14 cellular contexts compared by ENCODE assay signal in the genomic region with DNA sequence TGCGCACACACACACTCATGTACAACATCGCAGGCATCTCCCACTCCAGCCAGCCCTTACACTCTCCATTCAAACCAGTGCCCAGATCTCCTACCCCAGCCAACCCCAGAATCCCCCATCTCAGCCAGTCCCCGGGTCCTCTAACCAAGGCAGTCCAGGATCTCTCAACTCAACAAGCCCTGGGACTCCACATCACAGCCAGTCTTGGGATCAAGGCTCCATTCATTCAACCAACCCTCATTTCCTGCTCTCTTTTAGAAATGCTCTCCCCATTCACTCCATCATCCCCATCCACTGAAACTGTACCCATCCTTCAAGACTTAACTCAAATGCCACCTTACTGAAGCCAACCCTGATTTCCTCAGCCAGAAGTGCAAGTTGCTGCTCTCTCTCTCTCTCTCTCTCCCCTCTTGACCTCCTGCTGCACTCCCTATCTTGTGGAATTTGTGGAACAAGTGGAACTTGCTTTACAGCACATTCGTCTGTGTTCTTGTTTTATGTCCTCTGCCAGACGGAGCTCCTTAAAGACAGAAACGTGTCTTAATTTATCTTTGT. TPM values are rescaled to one million over a fixed set of nuclear protein-coding genes. Genes with fewer than 3 reads are reported as not detected.
DNase-seq lines count a peak whose midpoint lies in the region; ATAC-seq lines count a peak whose summit lies in the region.
"Had no signal": no experiment of that assay in that cellular context is flagged by ENCODE, and none has a peak within 500 bp of the region (broad histone marks: within the 10 kb centered on the region; RNA-seq: fewer than 3 reads in every experiment).

No MANE protein-coding gene starts in this region.

- peaks cover 4% of the 10 kb centered on the region for H3K4me1 ChIP-seq in mesendoderm (ENCODE audit: control insufficient read depth, low read depth, low read length)
- no peaks in the 10 kb centered on the region for H3K4me1 ChIP-seq in SJCRH30
- H3K4me1 ChIP-seq: BE2C had no signal

- H3K4me1 Mint-ChIP-seq in stimulated activated naive CD8-positive, alpha-beta T cell treated with anti-CD3 and anti-CD28 coated beads, Interleukin-15, Interleukin-2, amounts not matched to agents 100 ng/mL and 50 ng/mL, for 24 hours (ENCODE audit: low read depth), result peaks cover 3% of the 10 kb centered on the region
- H3K4me1 Mint-ChIP-seq in activated T-helper 17 cell treated with anti-CD3 and anti-CD28 coated beads, Interleukin-2, amount 50 U/mL, for 72 hours, result peaks cover 9% of the 10 kb centered on the region

- H3K36me3 ChIP-seq in mesendoderm (ENCODE audit: control insufficient read depth, insufficient read depth, low read length) (no peaks in the 10 kb centered on the region), SJCRH30 (no peaks in the 10 kb centered on the region)
- H3K36me3 ChIP-seq: BE2C, MG63, SJSA1 had no signal

- no peak overlapping the region for H2BK15ac ChIP-seq in mesendoderm (replicated peaks; ENCODE audit: low read depth)

- no peaks in the 10 kb centered on the region for H3K79me1 ChIP-seq in mesendoderm (ENCODE audit: low read length)

- no CpG with 5 or more reads among the region's 6 CpGs for WGBS in mesendoderm (ENCODE audit: extremely low coverage, insufficient coverage, low lambda C conversion rate)

- no peak for ATAC-seq in stimulated activated naive CD8-positive, alpha-beta T cell treated with anti-CD3 and anti-CD28 coated beads, Interleukin-15, Interleukin-2, amounts not matched to agents 100 U/mL and 50 U/mL, for 24 hours
- ATAC-seq in activated T-helper 17 cell treated with anti-CD3 and anti-CD28 coated beads, Interleukin-2, amount 50 U/mL, for 72 hours (replicated peaks), result no peak
- no peak for ATAC-seq in HG03135 (IDR thresholded peaks at IDR 0.05; ENCODE audit: unreplicated experiment)

- peak overlapping the region; percentile 25 for H3K56ac ChIP-seq in mesendoderm (ENCODE audit: low read length)

- no peak overlapping the region for H2BK120ac ChIP-seq in mesendoderm (ENCODE audit: low read depth, low read length)

- H3K27me3 Mint-ChIP-seq in stimulated activated naive CD8-positive, alpha-beta T cell treated with anti-CD3 and anti-CD28 coated beads, Interleukin-15, Interleukin-2, amounts not matched to agents 100 ng/mL and 50 ng/mL, for 24 hours, result peaks cover 58% of the 10 kb centered on the region
- H3K27me3 Mint-ChIP-seq in activated T-helper 17 cell treated with anti-CD3 and anti-CD28 coated beads, Interleukin-2, amount 50 U/mL, for 72 hours, result peaks cover 19% of the 10 kb centered on the region

- H2BK5ac ChIP-seq in mesendoderm (ENCODE audit: low read length), result no peak overlapping the region

- no peak overlapping the region for H3K18ac ChIP-seq in mesendoderm (ENCODE audit: low read length)

- no peak overlapping the region for H3K23ac ChIP-seq in mesendoderm (ENCODE audit: low read length)

- H3K27ac Mint-ChIP-seq in stimulated activated naive CD8-positive, alpha-beta T cell treated with anti-CD3 and anti-CD28 coated beads, Interleukin-15, Interleukin-2, amounts not matched to agents 100 ng/mL and 50 ng/mL, for 24 hours, result no peak overlapping the region
- H3K27ac Mint-ChIP-seq in activated T-helper 17 cell treated with anti-CD3 and anti-CD28 coated beads, Interleukin-2, amount 50 U/mL, for 72 hours, result no peak overlapping the region

- H3K79me2 ChIP-seq in mesendoderm (ENCODE audit: control insufficient read depth, insufficient read depth, low read length), result peaks cover 25% of the 10 kb centered on the region

- H3K27me3 ChIP-seq in mesendoderm (ENCODE audit: insufficient read depth, low read length, poor library complexity) (no peaks in the 10 kb centered on the region), SJCRH30 (no peaks in the 10 kb centered on the region)

- H2AK5ac ChIP-seq in mesendoderm (ENCODE audit: low read length), result no peak overlapping the region

- H3K4ac ChIP-seq in mesendoderm (ENCODE audit: low read depth, low read length), result no peak overlapping the region

- H3K27ac ChIP-seq in mesendoderm (ENCODE audit: low read depth, low read length) (no peak overlapping the region), SJCRH30 (no peak overlapping the region)
- H3K27ac ChIP-seq: coronary artery, SJSA1 had no signal

- DNase-seq in stimulated activated naive CD8-positive, alpha-beta T cell treated with anti-CD3 and anti-CD28 coated beads, Interleukin-15, Interleukin-2, amounts not matched to agents 100 U/mL and 50 U/mL, for 24 hours, result no peak
- DNase-seq in mesendoderm (no peak), SJCRH30 (no peak), NCI-H2227 (lab: John Stamatoyannopoulos, UW; ENCODE audit: unreplicated experiment) (no peak)
- DNase-seq in activated CD8-positive, alpha-beta memory T cell treated with anti-CD3 and anti-CD28 coated beads, Interleukin-2, amount 50 U/mL, for 48 hours, result no peak
- DNase-seq: activated naive CD4-positive, alpha-beta T cell treated with Interleukin-2 at 50 U/mL for 16 hours; MG63; NCI-H2171 treated with DMSO at 0.1 percent for 48 hours had no signal

- peak overlapping the region; percentile 9 for H3K4me3 Mint-ChIP-seq in stimulated activated naive CD8-positive, alpha-beta T cell treated with anti-CD3 and anti-CD28 coated beads, Interleukin-15, Interleukin-2, amounts not matched to agents 100 ng/mL and 50 ng/mL, for 24 hours
- peak overlapping the region; percentile 61 for H3K4me3 Mint-ChIP-seq in activated T-helper 17 cell treated with anti-CD3 and anti-CD28 coated beads, Interleukin-2, amount 50 U/mL, for 72 hours

- no peak overlapping the region for H4K8ac ChIP-seq in mesendoderm (ENCODE audit: low read depth, low read length)

- H3K9me3 ChIP-seq in SJCRH30 (replicated peaks), result no peaks in the 10 kb centered on the region
- H3K9me3 ChIP-seq: BE2C, MG63, SJSA1 had no signal

- no peaks in the 10 kb centered on the region for H3K9me3 Mint-ChIP-seq in stimulated activated naive CD8-positive, alpha-beta T cell treated with anti-CD3 and anti-CD28 coated beads, Interleukin-15, Interleukin-2, amounts not matched to agents 100 ng/mL and 50 ng/mL, for 24 hours
- no peaks in the 10 kb centered on the region for H3K9me3 Mint-ChIP-seq in activated T-helper 17 cell treated with anti-CD3 and anti-CD28 coated beads, Interleukin-2, amount 50 U/mL, for 72 hours

- H3K36me3 Mint-ChIP-seq in stimulated activated naive CD8-positive, alpha-beta T cell treated with anti-CD3 and anti-CD28 coated beads, Interleukin-15, Interleukin-2, amounts not matched to agents 100 ng/mL and 50 ng/mL, for 24 hours (ENCODE audit: low read depth), result no peaks in the 10 kb centered on the region
- H3K36me3 Mint-ChIP-seq in activated T-helper 17 cell treated with anti-CD3 and anti-CD28 coated beads, Interleukin-2, amount 50 U/mL, for 72 hours (ENCODE audit: low read depth), result no peaks in the 10 kb centered on the region

- no peak overlapping the region for H3K9ac ChIP-seq in mesendoderm (ENCODE audit: low read length)

- H3K4me3 ChIP-seq in mesendoderm (ENCODE audit: low read length), result no peak overlapping the region
- H3K4me3 ChIP-seq in SJCRH30, result no peak overlapping the region
- H3K4me3 ChIP-seq: MG63, SJSA1 had no signal

- H4K5ac ChIP-seq in mesendoderm (ENCODE audit: low read length), result no peak overlapping the region

- H3K4me2 ChIP-seq in mesendoderm (ENCODE audit: low read length), result no peak overlapping the region

RNA-seq across cellular contexts. Expression of gene IQSEC2, which starts 40.6 kb away (rescaled TPM):
- total RNA-seq in activated T-helper 17 cell treated with anti-CD3 and anti-CD28 coated beads, Interleukin-2, amount 50 U/mL, for 72 hours, result under 1 TPM; 0.32 to 0.56 TPM
- 18.7 TPM for polyA plus RNA-seq in mesendoderm (2013, experiment 1 of 2)
- 19.1 TPM for polyA plus RNA-seq in mesendoderm (2013, experiment 2 of 2)
- total RNA-seq in SJCRH30 (2014; rRNA removed; shearing (Covaris generic)), result 1.8 and 2.2 TPM in 2 replicates
